In the genomic region with DNA sequence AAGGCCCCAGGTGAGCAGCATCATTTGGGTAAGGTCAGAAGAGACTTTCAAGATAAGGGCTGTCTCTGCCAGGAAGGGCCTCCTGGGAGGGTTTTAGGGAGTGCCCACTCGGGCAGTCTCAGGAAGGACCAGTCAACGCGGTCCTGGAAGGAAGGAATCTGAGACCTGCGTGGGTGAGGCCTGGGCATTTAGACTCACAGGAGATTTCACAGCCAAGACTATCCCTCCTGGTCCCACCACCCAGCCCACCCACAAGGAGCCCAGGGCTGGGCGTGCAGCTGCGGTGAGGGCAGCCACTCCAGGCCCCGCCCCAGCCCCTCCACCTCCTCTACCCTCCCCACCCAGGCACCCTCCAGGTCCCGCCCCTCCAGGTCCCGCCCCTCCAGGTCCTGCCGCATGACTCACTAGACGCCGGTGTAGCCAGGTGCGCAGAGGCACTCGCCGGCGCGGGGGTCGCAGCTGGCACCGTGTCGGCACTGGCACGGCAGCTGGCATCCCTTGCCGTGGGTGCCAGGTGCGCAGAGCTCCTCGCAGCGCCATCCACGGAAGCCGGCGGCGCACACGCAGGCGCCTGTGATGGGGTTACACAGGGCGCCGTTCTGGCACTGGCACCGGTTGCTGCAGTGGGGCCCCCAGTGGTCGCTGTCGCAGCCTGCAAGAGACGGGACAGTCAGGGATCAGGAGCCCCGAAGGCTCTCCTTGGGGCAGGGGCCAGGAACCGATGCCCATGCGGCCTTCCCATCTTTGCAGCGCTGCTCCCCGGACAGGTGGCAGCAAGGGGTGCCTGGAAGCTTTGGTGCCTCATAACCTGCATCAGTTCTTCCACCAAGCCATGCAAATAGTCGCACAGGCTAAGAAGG, we compare ENCODE assay signal across 9 cellular contexts.
DNase-seq lines count a peak whose midpoint lies in the region; ATAC-seq and FAIRE-seq lines count a peak whose summit lies in the region.
"Had no signal": no experiment of that assay in that cellular context is flagged by ENCODE, and none has a peak within 500 bp of the region (broad histone marks: within the 10 kb centered on the region; RNA-seq: fewer than 3 reads in every experiment).

No MANE protein-coding gene starts in this region.

- no peaks in the 10 kb centered on the region for H3K9me3 Mint-ChIP-seq in activated CD8-positive, alpha-beta memory T cell treated with anti-CD3 and anti-CD28 coated beads, Interleukin-2, amount 10 ng/mL, durations not matched to agents 7 days and 5 days (ENCODE audit: low read depth)

- H3K27ac ChIP-seq in small intestine (ENCODE audit: low read depth in 1 of 2, low read length in 1 of 2) = no peak overlapping the region

- H3K27me3 ChIP-seq in small intestine (ENCODE audit: control insufficient read depth in 2 of 2, insufficient read depth in 2 of 2, low read length in 2 of 2) = peaks cover 0 to 8% of the 10 kb centered on the region in 2 donors

- peak; percentile 90 for ATAC-seq in activated CD8-positive, alpha-beta memory T cell treated with anti-CD3 and anti-CD28 coated beads, Interleukin-2, amount 10 ng/mL, durations not matched to agents 7 days and 5 days
- no peak for ATAC-seq in GM21528 (IDR thresholded peaks at IDR 0.05; ENCODE audit: low FRiP score, unreplicated experiment)
- ATAC-seq in HG03442 (IDR thresholded peaks at IDR 0.05; ENCODE audit: unreplicated experiment) = no peak

- H3K4me3 ChIP-seq in small intestine (ENCODE audit: low read depth in 1 of 2, low read length in 2 of 2) = peak overlapping the region; percentile 16 to 26

- peaks cover 4% of the 10 kb centered on the region for H3K4me1 Mint-ChIP-seq in activated CD8-positive, alpha-beta memory T cell treated with anti-CD3 and anti-CD28 coated beads, Interleukin-2, amount 10 ng/mL, durations not matched to agents 7 days and 5 days

- no peaks in the 10 kb centered on the region for H3K9me3 ChIP-seq in small intestine (ENCODE audit: control insufficient read depth, low read depth)

- H3K27me3 Mint-ChIP-seq in activated CD8-positive, alpha-beta memory T cell treated with anti-CD3 and anti-CD28 coated beads, Interleukin-2, amount 10 ng/mL, durations not matched to agents 7 days and 5 days = peaks cover 50% of the 10 kb centered on the region

- no peak overlapping the region for H3K27ac Mint-ChIP-seq in activated CD8-positive, alpha-beta memory T cell treated with anti-CD3 and anti-CD28 coated beads, Interleukin-2, amount 10 ng/mL, durations not matched to agents 7 days and 5 days

- WGBS in small intestine, 3 donors = 4 to 6% (median 4%) methylated on average over 42 to 43 of the region's 43 CpGs

- no peaks in the 10 kb centered on the region for H3K36me3 ChIP-seq in small intestine (ENCODE audit: control insufficient read depth in 2 of 2, insufficient read depth in 2 of 2, low read length in 2 of 2)

- peak; percentile 19 for DNase-seq in SIG-M5 treated with dmso at 0.1 percent for 504 hours (lab: John Stamatoyannopoulos, UW; ENCODE audit: unreplicated experiment)
- no peak for DNase-seq in SIG-M5 (lab: John Stamatoyannopoulos, UW)
- DNase-seq in NCI-H1694 (lab: John Stamatoyannopoulos, UW) = peak; percentile 25
- peak; percentile 63 for DNase-seq in activated CD8-positive, alpha-beta memory T cell treated with anti-CD3 and anti-CD28 coated beads, Interleukin-2, amount 10 ng/mL, durations not matched to agents 7 days and 5 days
- peak; percentile 90 for DNase-seq in germinal center (ENCODE audit: low spot score)
- peak; percentile 48 for DNase-seq in small intestine

- FAIRE-seq in small intestine (lab: Jason Lieb, UNC) = no peak
- FAIRE-seq: G401.6 had no signal

- H3K36me3 Mint-ChIP-seq in activated CD8-positive, alpha-beta memory T cell treated with anti-CD3 and anti-CD28 coated beads, Interleukin-2, amount 10 ng/mL, durations not matched to agents 7 days and 5 days = no peaks in the 10 kb centered on the region

- H3K4me3 Mint-ChIP-seq in activated CD8-positive, alpha-beta memory T cell treated with anti-CD3 and anti-CD28 coated beads, Interleukin-2, amount 10 ng/mL, durations not matched to agents 7 days and 5 days = no peak overlapping the region

- no peaks in the 10 kb centered on the region for H3K4me1 ChIP-seq in small intestine (ENCODE audit: control insufficient read depth in 2 of 2, insufficient read depth in 1 of 2, low read depth in 1 of 2, low read length in 1 of 2)

- CTCF ChIA-PET in activated CD8-positive, alpha-beta memory T cell treated with anti-CD3 and anti-CD28 coated beads, Interleukin-2, amount 10 ng/mL, durations not matched to agents 7 days and 5 days (lab: Charles Lee) = interaction anchor here (1.0 to 1.3 kb wide), 3 partner anchors 20 to 322 kb away, joined by 3 read pairs; no protein-coding TSS in a partner anchor
